Comparison of ENCODE assay signal across 36 cellular contexts in the genomic region with DNA sequence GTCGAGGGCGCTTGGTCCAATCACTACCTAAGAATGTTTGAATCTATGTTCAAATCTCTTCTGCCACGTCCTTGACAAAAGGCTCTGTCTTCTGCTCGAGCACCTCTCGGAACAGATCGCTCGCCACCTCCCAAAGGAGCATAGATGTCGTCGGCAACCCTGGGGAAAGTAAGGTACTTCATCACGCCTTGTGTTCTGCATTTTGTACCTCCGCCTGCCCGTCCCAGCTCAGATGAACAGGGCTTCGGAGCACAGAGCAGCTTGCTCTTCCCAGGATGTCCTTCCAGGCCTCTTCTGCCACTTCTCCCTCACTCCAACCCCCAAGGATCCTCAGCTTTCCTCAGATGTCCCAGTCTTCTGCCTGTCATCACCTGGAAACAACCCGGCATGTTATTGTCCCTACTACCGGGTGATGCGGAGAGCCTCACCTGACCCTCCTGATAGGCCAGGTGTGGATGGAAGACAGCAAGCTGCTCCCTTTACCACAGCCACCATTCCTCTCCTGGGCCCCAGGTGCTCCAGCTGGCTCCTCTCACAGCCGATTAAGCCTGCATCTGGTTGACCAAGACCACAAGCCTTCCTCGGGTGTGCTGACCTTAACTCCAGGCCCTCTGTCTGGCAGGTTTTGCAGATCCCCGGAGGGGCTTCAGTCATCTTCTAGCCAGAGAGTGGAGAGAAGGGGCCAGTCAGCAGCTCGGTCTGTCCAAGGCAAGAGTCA.
"Had no signal": no experiment of that assay in that cellular context is flagged by ENCODE, and none has a peak within 500 bp of the region (broad histone marks: within the 10 kb centered on the region; RNA-seq: fewer than 3 reads in every experiment).

No MANE protein-coding gene starts in this region.

- H3K4me3 Mint-ChIP-seq: activated CD4-positive, alpha-beta T cell treated with anti-CD3 and anti-CD28 coated beads, Interleukin-2, amount 10 ng/mL, durations not matched to agents 24 days and 14 days; activated CD8-positive, alpha-beta T cell treated with anti-CD3 and anti-CD28 coated beads for 36 hours; activated naive CD4-positive, alpha-beta T cell treated with anti-CD3 and anti-CD28 coated beads for 36 hours; activated T-cell treated with anti-CD3 and anti-CD28 coated beads, Interleukin-2, amount 50 U/mL, for 24 hours had no signal

- FAIRE-seq: RCC 7860 had no signal

- H3K4me1 ChIP-seq: adrenal gland had no signal

- H3K4me3 ChIP-seq: adrenal gland, MG63, PC-9 had no signal

- H3K27me3 ChIP-seq: adrenal gland, brain microvascular endothelial cell, MG63 had no signal

- H2AFZ ChIP-seq: PC-9 had no signal

- H3K27ac Mint-ChIP-seq: activated CD4-positive, alpha-beta T cell treated with anti-CD3 and anti-CD28 coated beads, Interleukin-2, amount 10 ng/mL, durations not matched to agents 24 days and 14 days; activated CD8-positive, alpha-beta T cell treated with anti-CD3 and anti-CD28 coated beads for 36 hours; activated naive CD4-positive, alpha-beta T cell treated with anti-CD3 and anti-CD28 coated beads for 36 hours; activated naive CD4-positive, alpha-beta T cell treated with anti-CD3 and anti-CD28 coated beads, Interleukin-2, amount 50 U/mL, for 72 hours; activated T-cell treated with anti-CD3 and anti-CD28 coated beads, Interleukin-2, amount 50 U/mL, for 24 hours; activated T-helper 2 cell treated with anti-CD3 and anti-CD28 coated beads, Interferon-gamma antibody, Interleukin-2, Interleukin-4, amounts not matched to agents 10 μg/mL and 5 μg/mL and 100 μg/mL, durations not matched to agents 14 hours and 24 hours and 36 hours had no signal

- H3K9me3 ChIP-seq: adrenal gland, MG63 had no signal

- H3K9me3 Mint-ChIP-seq: activated CD4-positive, alpha-beta T cell treated with anti-CD3 and anti-CD28 coated beads, Interleukin-2, amount 10 ng/mL, durations not matched to agents 24 days and 14 days; activated CD8-positive, alpha-beta T cell treated with anti-CD3 and anti-CD28 coated beads for 36 hours; activated naive CD4-positive, alpha-beta T cell treated with anti-CD3 and anti-CD28 coated beads for 36 hours; activated naive CD4-positive, alpha-beta T cell treated with anti-CD3 and anti-CD28 coated beads, Interleukin-2, amount 50 U/mL, for 72 hours; activated T-cell treated with anti-CD3 and anti-CD28 coated beads, Interleukin-2, amount 50 U/mL, for 24 hours; activated T-helper 2 cell treated with anti-CD3 and anti-CD28 coated beads, Interferon-gamma antibody, Interleukin-2, Interleukin-4, amounts not matched to agents 10 μg/mL and 5 μg/mL and 100 μg/mL, durations not matched to agents 14 hours and 24 hours and 36 hours had no signal

- ATAC-seq: activated CD8-positive, alpha-beta T cell treated with anti-CD3 and anti-CD28 coated beads for 36 hours; activated naive CD4-positive, alpha-beta T cell treated with anti-CD3 and anti-CD28 coated beads, Interleukin-2, amount 50 U/mL, for 72 hours had no signal

- H3K36me3 ChIP-seq: adrenal gland, brain microvascular endothelial cell, MG63, WERI-Rb-1 had no signal

- H3K4me2 ChIP-seq: PC-9 had no signal

- H3K36me3 Mint-ChIP-seq: activated naive CD4-positive, alpha-beta T cell treated with anti-CD3 and anti-CD28 coated beads, Interleukin-2, amount 50 U/mL, for 72 hours had no signal

- H3K27me3 Mint-ChIP-seq: activated CD4-positive, alpha-beta T cell treated with anti-CD3 and anti-CD28 coated beads, Interleukin-2, amount 10 ng/mL, durations not matched to agents 24 days and 14 days; activated CD8-positive, alpha-beta T cell treated with anti-CD3 and anti-CD28 coated beads for 36 hours had no signal

- DNase-seq: activated CD4-positive, alpha-beta T cell treated with anti-CD3 and anti-CD28 coated beads, Interleukin-2, amount 10 ng/mL, durations not matched to agents 24 days and 14 days; activated CD4-positive, alpha-beta T cell treated with anti-CD3 and anti-CD28 coated beads, Interleukin-2, amount 50 U/mL, for 4 hours; activated CD4-positive, CD25-positive, alpha-beta regulatory T cell; activated CD8-positive, alpha-beta T cell treated with anti-CD3 and anti-CD28 coated beads for 36 hours; activated gamma-delta T cell treated with Interleukin-2 at 50 U/mL for 16 hours; activated naive CD4-positive, alpha-beta T cell treated with anti-CD3 and anti-CD28 coated beads for 36 hours; activated T-cell treated with anti-CD3 and anti-CD28 coated beads, Interleukin-2, amount 50 U/mL, for 24 hours; anterior cingulate cortex; brain microvascular endothelial cell; central memory CD4-positive, alpha-beta T cell; Kasumi-1; KG1; MG63; NCI-H1048; NCI-H1105 treated with DMSO at 0.1 percent for 48 hours; NCI-H1436; NCI-H1694; NCI-H1930; NCI-H2107; NCI-H2171; NCI-H510A; NCI-H526; NCI-H748 treated with DMSO at 0.1 percent for 48 hours; NK-92 treated with Interleukin-12 subunit alpha and Interleukin-12 subunit beta, amount 100 ng/mL, for 24 hours; PC-9; SIG-M5; SW 1271; T-helper 1 cell; T-helper 2 cell; T-helper 9 cell; WERI-Rb-1 had no signal

- H3K27ac ChIP-seq: adrenal gland, brain microvascular endothelial cell, PC-9, RWPE1, WERI-Rb-1 had no signal

- H3K4me1 Mint-ChIP-seq: activated CD4-positive, alpha-beta T cell treated with anti-CD3 and anti-CD28 coated beads, Interleukin-2, amount 10 ng/mL, durations not matched to agents 24 days and 14 days had no signal
